Comparison of ENCODE assay signal across 22 cellular contexts in the genomic region with DNA sequence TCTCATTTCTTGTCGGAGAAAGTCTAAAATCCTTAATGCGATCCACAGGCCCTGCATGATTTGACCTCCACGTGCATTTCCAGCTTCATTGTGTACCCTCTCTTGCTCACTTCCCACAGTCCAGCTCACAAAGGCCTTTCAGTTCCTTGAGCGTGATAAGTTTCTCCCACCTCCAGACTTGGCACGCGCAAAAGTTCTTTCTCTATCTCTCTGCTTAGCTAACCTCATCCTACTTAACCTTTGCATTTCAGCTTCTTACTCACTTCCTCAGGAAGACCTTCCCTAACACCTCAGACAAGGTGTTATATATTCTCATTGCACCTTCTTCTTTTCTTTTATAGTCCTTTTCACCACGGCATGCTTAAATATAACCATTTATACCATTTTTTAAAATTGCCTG.
DNase-seq lines count a peak whose midpoint lies in the region; ATAC-seq, FAIRE-seq and TF ChIP-seq lines count a peak whose summit lies in the region.
"Had no signal": no experiment of that assay in that cellular context is flagged by ENCODE, and none has a peak within 500 bp of the region (broad histone marks: within the 10 kb centered on the region; RNA-seq: fewer than 3 reads in every experiment).

No MANE protein-coding gene starts in this region.

- H3K27ac Mint-ChIP-seq in CD8-positive, alpha-beta T cell = peak overlapping the region; percentile 46
- no peak overlapping the region for H3K27ac Mint-ChIP-seq in naive thymus-derived CD4-positive, alpha-beta T cell

- TF ChIP-seq CTCF in CD8-positive, alpha-beta T cell (IDR thresholded peaks at IDR 0.05) = no peak
- TF ChIP-seq CTCF in bronchial epithelial cell (IDR thresholded peaks at IDR 0.05; ENCODE audit: insufficient read depth, low read length, severe bottlenecking) = no peak

- peak overlapping the region; percentile 46 for H3K4me3 Mint-ChIP-seq in CD8-positive, alpha-beta T cell
- H3K4me3 Mint-ChIP-seq in naive thymus-derived CD4-positive, alpha-beta T cell = peak overlapping the region in 1 of 10 donors; percentile 21

- no peaks in the 10 kb centered on the region for H3K36me3 Mint-ChIP-seq in CD8-positive, alpha-beta T cell
- no peaks in the 10 kb centered on the region for H3K36me3 Mint-ChIP-seq in naive thymus-derived CD4-positive, alpha-beta T cell

- POLR2A ChIA-PET in CD8-positive, alpha-beta T cell (lab: Charles Lee) = interaction anchor here (1.0 kb wide), 1 partner anchor 125 kb away, joined by 3 read pairs; a partner anchor contains a TSS
- POLR2A ChIA-PET in naive thymus-derived CD4-positive, alpha-beta T cell (lab: Charles Lee) = no interaction called here

- no peak for FAIRE-seq in bronchial epithelial cell (lab: Jason Lieb, UNC)
- FAIRE-seq: GM19239, RCC 7860 had no signal

- H3K27me3 ChIP-seq in CD8-positive, alpha-beta T cell (ENCODE audit: insufficient read depth, low read length) = no peaks in the 10 kb centered on the region
- H3K27me3 ChIP-seq in bronchial epithelial cell (ENCODE audit: control insufficient read depth, insufficient read depth, low read length) = no peaks in the 10 kb centered on the region
- no peaks in the 10 kb centered on the region for H3K27me3 ChIP-seq in naive thymus-derived CD4-positive, alpha-beta T cell (ENCODE audit: control insufficient read depth in 2 of 2, insufficient read depth in 2 of 2, low read length in 2 of 2)
- H3K27me3 ChIP-seq: BLaER1, SJSA1 had no signal

- no peaks in the 10 kb centered on the region for H3K4me1 ChIP-seq in CD8-positive, alpha-beta T cell (ENCODE audit: insufficient read depth, low read length)
- H3K4me1 ChIP-seq in naive thymus-derived CD4-positive, alpha-beta T cell (ENCODE audit: control insufficient read depth in 2 of 2, insufficient read depth in 2 of 2, low read length in 2 of 2) = peaks cover 0 to 37% of the 10 kb centered on the region in 2 donors
- H3K4me1 ChIP-seq: BLaER1 had no signal

- no peak overlapping the region for H3K4me3 ChIP-seq in CD8-positive, alpha-beta T cell (ENCODE audit: low read depth, low read length)
- no peak overlapping the region for H3K4me3 ChIP-seq in bronchial epithelial cell (ENCODE audit: low read depth, low read length)
- H3K4me3 ChIP-seq in naive thymus-derived CD4-positive, alpha-beta T cell (ENCODE audit: low read length) = peak overlapping the region; percentile 10
- H3K4me3 ChIP-seq: BLaER1, SJSA1 had no signal

- intact Hi-C loops in CD8-positive, alpha-beta T cell (cut with DNase I, micrococcal nuclease) = no loop called here
- intact Hi-C loops in naive thymus-derived CD4-positive, alpha-beta T cell (cut with micrococcal nuclease) = loop anchor here in 1 of 2 donors (10.0 kb wide), 1 partner anchor 238 kb away; no protein-coding TSS in a partner anchor

- CTCF ChIA-PET in CD8-positive, alpha-beta T cell (lab: Charles Lee) = interaction anchor here (1.0 to 1.5 kb wide), 3 partner anchors 8 to 129 kb away, joined by 3 read pairs; no protein-coding TSS in a partner anchor
- CTCF ChIA-PET in naive thymus-derived CD4-positive, alpha-beta T cell (lab: Charles Lee) = no interaction called here

- ATAC-seq in CD8-positive, alpha-beta T cell = peak; percentile 72
- ATAC-seq in naive thymus-derived CD4-positive, alpha-beta T cell = peak; percentile 38
- ATAC-seq in GM21619 (IDR thresholded peaks at IDR 0.05; ENCODE audit: unreplicated experiment) = no peak
- ATAC-seq: Right ventricle myocardium inferior had no signal

- peaks cover 2% of the 10 kb centered on the region for H3K27me3 Mint-ChIP-seq in CD8-positive, alpha-beta T cell (ENCODE audit: low read depth)
- peaks cover 0 to 8% (median 0%) of the 10 kb centered on the region in 5 donors for H3K27me3 Mint-ChIP-seq in naive thymus-derived CD4-positive, alpha-beta T cell

- no peak overlapping the region for H3K27ac ChIP-seq in CD8-positive, alpha-beta T cell (ENCODE audit: low read depth, low read length)
- H3K27ac ChIP-seq in naive thymus-derived CD4-positive, alpha-beta T cell (ENCODE audit: low read depth, low read length) = no peak overlapping the region
- H3K27ac ChIP-seq: BLaER1, KMS-11, SJSA1 had no signal

- DNase-seq in CD8-positive, alpha-beta T cell = no peak
- DNase-seq in COLO829 (ENCODE audit: low spot score) (peak; percentile 38), bronchial epithelial cell (ENCODE audit: low read depth) (peak; percentile 48), NCI-H510A (lab: John Stamatoyannopoulos, UW) (no peak), pons (ENCODE audit: low spot score) (no peak), NCI-H1417 treated with DMSO at 0.1 percent for 48 hours (lab: John Stamatoyannopoulos, UW) (no peak)
- no peak for DNase-seq in naive thymus-derived CD4-positive, alpha-beta T cell
- DNase-seq: EL, GF-D8, H7, NCI-H1092 treated with DMSO at 0.1 percent for 48 hours, NCI-H2029 treated with DMSO at 0.1 percent for 48 hours, NCI-H226, NCI-H524 treated with DMSO at 0.1 percent for 48 hours, OCI-M1 had no signal

- no peaks in the 10 kb centered on the region for H3K9me3 ChIP-seq in CD8-positive, alpha-beta T cell (ENCODE audit: low read length)
- H3K9me3 ChIP-seq in naive thymus-derived CD4-positive, alpha-beta T cell (ENCODE audit: control insufficient read depth in 2 of 3, low read length in 3 of 3) = no peaks in the 10 kb centered on the region
- H3K9me3 ChIP-seq: BLaER1, SJSA1 had no signal

- H3K9me3 Mint-ChIP-seq in CD8-positive, alpha-beta T cell = no peaks in the 10 kb centered on the region
- no peaks in the 10 kb centered on the region for H3K9me3 Mint-ChIP-seq in naive thymus-derived CD4-positive, alpha-beta T cell

- H3K36me3 ChIP-seq in CD8-positive, alpha-beta T cell (ENCODE audit: insufficient read depth, low read length) = no peaks in the 10 kb centered on the region
- H3K36me3 ChIP-seq in bronchial epithelial cell (ENCODE audit: control insufficient read depth, insufficient read depth, low read length) = no peaks in the 10 kb centered on the region
- H3K36me3 ChIP-seq in naive thymus-derived CD4-positive, alpha-beta T cell (ENCODE audit: control insufficient read depth in 2 of 3, insufficient read depth in 3 of 3, low read length in 3 of 3) = no peaks in the 10 kb centered on the region
- H3K36me3 ChIP-seq: BLaER1, SJSA1 had no signal

- peaks cover 12% of the 10 kb centered on the region for H3K4me1 Mint-ChIP-seq in CD8-positive, alpha-beta T cell (ENCODE audit: low read depth)
- peaks cover 0 to 5% (median 0%) of the 10 kb centered on the region in 7 donors for H3K4me1 Mint-ChIP-seq in naive thymus-derived CD4-positive, alpha-beta T cell

Comparison
In these comparisons a context has a peak if more than half of its experiments do, and no peak if none do; other contexts are left out.
1. DNase-seq: peak in COLO829 (single experiment) and bronchial epithelial cell (single experiment); none in CD8-positive, alpha-beta T cell (0 of 7), naive thymus-derived CD4-positive, alpha-beta T cell (0 of 9), NCI-H510A (single experiment), pons (single experiment) and NCI-H1417 treated with DMSO at 0.1 percent for 48 hours (single experiment).